9 cellular contexts compared by ENCODE assay signal in genomic region chr2:219402665-219403515, GRCh38. TPM values are rescaled to one million over a fixed set of nuclear protein-coding genes. Genes with fewer than 3 reads are reported as not detected.
DNase-seq lines count a peak whose midpoint lies in the region; ATAC-seq and TF ChIP-seq lines count a peak whose summit lies in the region.
"Had no signal": no experiment of that assay in that cellular context is flagged by ENCODE, and none has a peak within 500 bp of the region (broad histone marks: within the 10 kb centered on the region; RNA-seq: fewer than 3 reads in every experiment).

No MANE protein-coding gene starts in this region.

- H3K27ac Mint-ChIP-seq in activated T-helper 2 cell treated with anti-CD3 and anti-CD28 coated beads, Interferon-gamma antibody, Interleukin-2, Interleukin-4, amounts not matched to agents 10 μg/mL and 5 μg/mL and 100 μg/mL, durations not matched to agents 14 hours and 24 hours and 36 hours: no peak overlapping the region

- no peaks in the 10 kb centered on the region for H3K36me3 ChIP-seq in upper lobe of left lung

- in situ Hi-C loops in Caki2 (cut with HindIII; ENCODE audit: low pct_unique_long_range_greater_than_20kb, low sequenced_read_pairs): no loop called here

- no peaks in the 10 kb centered on the region for H3K36me3 Mint-ChIP-seq in activated T-helper 2 cell treated with anti-CD3 and anti-CD28 coated beads, Interferon-gamma antibody, Interleukin-2, Interleukin-4, amounts not matched to agents 10 μg/mL and 5 μg/mL and 100 μg/mL, durations not matched to agents 14 hours and 24 hours and 36 hours (ENCODE audit: low read depth)

- H3K4me3 Mint-ChIP-seq in activated T-helper 2 cell treated with anti-CD3 and anti-CD28 coated beads, Interferon-gamma antibody, Interleukin-2, Interleukin-4, amounts not matched to agents 10 μg/mL and 5 μg/mL and 100 μg/mL, durations not matched to agents 14 hours and 24 hours and 36 hours (ENCODE audit: low read depth): no peak overlapping the region

- H3K4me1 ChIP-seq in upper lobe of left lung: peaks cover 4 to 15% (median 8%) of the 10 kb centered on the region in 4 donors

- ATAC-seq in GM21423 (IDR thresholded peaks at IDR 0.05; ENCODE audit: unreplicated experiment): peak; percentile 80
- ATAC-seq in omental fat pad (ENCODE audit: low FRiP score): peak; percentile 92
- ATAC-seq in upper lobe of left lung (ENCODE audit: low FRiP score in 2 of 2): peak; percentile 65 to 92

- no peaks in the 10 kb centered on the region for H3K9me3 ChIP-seq in upper lobe of left lung

- TF ChIP-seq EP300 in upper lobe of left lung (IDR thresholded peaks at IDR 0.05): no peak

- H3K27me3 ChIP-seq in upper lobe of left lung: no peaks in the 10 kb centered on the region

- DNase-seq in Caki2 (ENCODE audit: low read depth) (peak; percentile 63), Kasumi-1 (lab: John Stamatoyannopoulos, UW) (peak; percentile 37 to 46), RPMI8226 (peak; percentile 66), foreskin fibroblast (peak; percentile 72 to 90), omental fat pad (ENCODE audit: low spot score) (no peak), upper lobe of left lung (peak in 1 of 2 donors; percentile 63)
- DNase-seq in activated T-helper 2 cell treated with anti-CD3 and anti-CD28 coated beads, Interferon-gamma antibody, Interleukin-2, Interleukin-4, amounts not matched to agents 10 μg/mL and 5 μg/mL and 100 μg/mL, durations not matched to agents 14 hours and 24 hours and 36 hours (ENCODE audit: low spot score): peak; percentile 34

- peak; percentile 93 for TF ChIP-seq CTCF in foreskin fibroblast (IDR thresholded peaks at IDR 0.05; ENCODE audit: low read depth, low read length)
- TF ChIP-seq CTCF in omental fat pad (IDR thresholded peaks at IDR 0.05): peak in 1 of 3 donors; percentile 37
- peak; percentile 71 to 94 (median 80) for TF ChIP-seq CTCF in upper lobe of left lung (IDR thresholded peaks at IDR 0.05)

- peaks cover 10% of the 10 kb centered on the region for H3K27me3 Mint-ChIP-seq in activated T-helper 2 cell treated with anti-CD3 and anti-CD28 coated beads, Interferon-gamma antibody, Interleukin-2, Interleukin-4, amounts not matched to agents 10 μg/mL and 5 μg/mL and 100 μg/mL, durations not matched to agents 14 hours and 24 hours and 36 hours (ENCODE audit: low read depth)

- no peak overlapping the region for H3K27ac ChIP-seq in upper lobe of left lung

- intact Hi-C loops in activated T-helper 2 cell treated with anti-CD3 and anti-CD28 coated beads, Interferon-gamma antibody, Interleukin-2, Interleukin-4, amounts not matched to agents 10 μg/mL and 5 μg/mL and 100 μg/mL, durations not matched to agents 14 hours and 24 hours and 36 hours (cut with micrococcal nuclease): loop anchor here (1.0 to 2.0 kb wide), 2 partner anchors 32 to 127 kb away; partner anchors contain the start of gene SPEG

- 19 to 21% methylated on average over 15 of the region's 15 CpGs for WGBS in upper lobe of left lung, 2 donors

- H3K4me3 ChIP-seq in foreskin fibroblast (ENCODE audit: low read depth in 1 of 2, low read length in 2 of 2) (no peak overlapping the region), upper lobe of left lung (no peak overlapping the region)

- no peaks in the 10 kb centered on the region for H3K9me3 Mint-ChIP-seq in activated T-helper 2 cell treated with anti-CD3 and anti-CD28 coated beads, Interferon-gamma antibody, Interleukin-2, Interleukin-4, amounts not matched to agents 10 μg/mL and 5 μg/mL and 100 μg/mL, durations not matched to agents 14 hours and 24 hours and 36 hours

- H3K4me1 Mint-ChIP-seq in activated T-helper 2 cell treated with anti-CD3 and anti-CD28 coated beads, Interferon-gamma antibody, Interleukin-2, Interleukin-4, amounts not matched to agents 10 μg/mL and 5 μg/mL and 100 μg/mL, durations not matched to agents 14 hours and 24 hours and 36 hours (ENCODE audit: low read depth): no peaks in the 10 kb centered on the region

- TF ChIP-seq POLR2A in upper lobe of left lung (IDR thresholded peaks at IDR 0.05): no peak

RNA-seq across cellular contexts. Expression of gene DNPEP, which starts 15.2 kb away (rescaled TPM):
- 76.8 and 84.9 TPM in 2 replicates for total RNA-seq in Caki2 (2014; rRNA removed; shearing (Covaris generic); ENCODE audit: low replicate concordance)
- total RNA-seq in activated T-helper 2 cell treated with anti-CD3 and anti-CD28 coated beads, Interferon-gamma antibody, Interleukin-2, Interleukin-4, amounts not matched to agents 10 μg/mL and 5 μg/mL and 100 μg/mL, durations not matched to agents 14 hours and 24 hours and 36 hours: 117 and 120 TPM in 2 replicates
- 10 to 100 TPM; 58.4 to 97.4 (median 85.7) TPM for total RNA-seq in omental fat pad
- 100 to 1,000 TPM in 1 of 6 donors, 10 to 100 TPM in 5; 31.9 to 141 (median 75.1) TPM for total RNA-seq in upper lobe of left lung

RNA-seq across cellular contexts. Expression of gene DES, which starts 15.3 kb away (rescaled TPM):
- total RNA-seq in Caki2 (2014; rRNA removed; shearing (Covaris generic); ENCODE audit: low replicate concordance): 4.9 TPM in 1 of 2 replicates, not detected in the other
- not detected in 2 replicates for total RNA-seq in activated T-helper 2 cell treated with anti-CD3 and anti-CD28 coated beads, Interferon-gamma antibody, Interleukin-2, Interleukin-4, amounts not matched to agents 10 μg/mL and 5 μg/mL and 100 μg/mL, durations not matched to agents 14 hours and 24 hours and 36 hours
- 100 to 1,000 TPM in 3 of 4 donors, 10 to 100 TPM in 1; 39.4 to 292 (median 182) TPM for total RNA-seq in omental fat pad
- 100 to 1,000 TPM in 2 of 6 donors, 10 to 100 TPM in 4; 39.7 to 299 (median 70.8) TPM for total RNA-seq in upper lobe of left lung
- total RNA-seq: activated CD8-positive, alpha-beta memory T cell treated with anti-CD3 and anti-CD28 coated beads for 36 hours had no signal

RNA-seq across cellular contexts. Expression of gene SPEG, which starts 31.8 kb away (rescaled TPM):
- total RNA-seq in Caki2 (2014; rRNA removed; shearing (Covaris generic); ENCODE audit: low replicate concordance): 8.4 and 22.9 TPM in 2 replicates
- total RNA-seq in activated T-helper 2 cell treated with anti-CD3 and anti-CD28 coated beads, Interferon-gamma antibody, Interleukin-2, Interleukin-4, amounts not matched to agents 10 μg/mL and 5 μg/mL and 100 μg/mL, durations not matched to agents 14 hours and 24 hours and 36 hours: not detected in 2 replicates
- total RNA-seq in omental fat pad (10 to 100 TPM; 12.4 to 28.9 (median 17.7) TPM), upper lobe of left lung (1 to 10 TPM; 2.3 to 8.9 (median 4.9) TPM)
